Comparison of ENCODE assay signal across 2 cellular contexts in the genomic region with DNA sequence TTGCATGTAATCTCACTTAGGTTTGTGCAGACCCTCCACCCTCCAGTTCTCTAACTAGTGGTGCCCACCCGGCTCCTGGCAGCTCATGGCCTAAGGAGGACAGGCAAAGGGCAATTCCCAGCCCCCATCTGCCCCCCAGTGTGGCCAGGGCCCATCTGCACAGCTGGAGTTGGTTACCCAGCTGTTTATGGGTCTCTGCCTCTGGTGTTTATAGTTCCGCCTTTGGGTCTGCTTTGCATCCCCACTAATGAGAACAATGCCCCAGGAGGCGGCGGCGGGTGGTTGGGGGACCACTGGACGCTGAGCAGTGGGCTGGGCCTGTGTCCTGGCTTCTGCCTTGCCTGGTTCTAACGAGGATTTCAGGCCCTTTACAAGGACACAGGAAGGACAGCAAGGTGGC.
TF ChIP-seq lines count a peak whose summit lies in the region.

No MANE protein-coding gene starts in this region.

TF ChIP-seq in IMR-90, 13 proteins besides CTCF, POLR2A, EP300 and RAD21 (continued from another document):
- TF ChIP-seq, protein P1, sequence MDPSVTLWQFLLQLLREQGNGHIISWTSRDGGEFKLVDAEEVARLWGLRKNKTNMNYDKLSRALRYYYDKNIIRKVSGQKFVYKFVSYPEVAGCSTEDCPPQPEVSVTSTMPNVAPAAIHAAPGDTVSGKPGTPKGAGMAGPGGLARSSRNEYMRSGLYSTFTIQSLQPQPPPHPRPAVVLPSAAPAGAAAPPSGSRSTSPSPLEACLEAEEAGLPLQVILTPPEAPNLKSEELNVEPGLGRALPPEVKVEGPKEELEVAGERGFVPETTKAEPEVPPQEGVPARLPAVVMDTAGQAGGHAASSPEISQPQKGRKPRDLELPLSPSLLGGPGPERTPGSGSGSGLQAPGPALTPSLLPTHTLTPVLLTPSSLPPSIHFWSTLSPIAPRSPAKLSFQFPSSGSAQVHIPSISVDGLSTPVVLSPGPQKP (IDR thresholded peaks at IDR 0.05; ENCODE audit: borderline replicate concordance, low read depth, low read length) = no peak
- TF ChIP-seq MAZ (IDR thresholded peaks at IDR 0.05; ENCODE audit: borderline replicate concordance, low read depth, low read length) = no peak
- TF ChIP-seq FOS (IDR thresholded peaks at IDR 0.05; ENCODE audit: low read depth, low read length) = no peak
- no peak for TF ChIP-seq MXI1 (IDR thresholded peaks at IDR 0.05; ENCODE audit: borderline replicate concordance, low read depth, low read length)

TF ChIP-seq in SK-N-SH, 30 proteins besides CTCF, POLR2A, EP300 and RAD21 (continued from another document):
- TF ChIP-seq, protein P2, sequence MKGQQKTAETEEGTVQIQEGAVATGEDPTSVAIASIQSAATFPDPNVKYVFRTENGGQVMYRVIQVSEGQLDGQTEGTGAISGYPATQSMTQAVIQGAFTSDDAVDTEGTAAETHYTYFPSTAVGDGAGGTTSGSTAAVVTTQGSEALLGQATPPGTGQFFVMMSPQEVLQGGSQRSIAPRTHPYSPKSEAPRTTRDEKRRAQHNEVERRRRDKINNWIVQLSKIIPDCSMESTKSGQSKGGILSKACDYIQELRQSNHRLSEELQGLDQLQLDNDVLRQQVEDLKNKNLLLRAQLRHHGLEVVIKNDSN (IDR thresholded peaks at IDR 0.05; ENCODE audit: borderline replicate concordance, low read depth) = no peak
- no peak for TF ChIP-seq SIN3A (IDR thresholded peaks at IDR 0.05; ENCODE audit: borderline replicate concordance, low read depth, low read length)
- no peak for TF ChIP-seq ELF1 (IDR thresholded peaks at IDR 0.05)
- no peak for TF ChIP-seq SMC3 (IDR thresholded peaks at IDR 0.05; ENCODE audit: low read depth, low read length)
- TF ChIP-seq, protein P3, sequence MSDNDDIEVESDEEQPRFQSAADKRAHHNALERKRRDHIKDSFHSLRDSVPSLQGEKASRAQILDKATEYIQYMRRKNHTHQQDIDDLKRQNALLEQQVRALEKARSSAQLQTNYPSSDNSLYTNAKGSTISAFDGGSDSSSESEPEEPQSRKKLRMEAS (IDR thresholded peaks at IDR 0.05; ENCODE audit: low read depth) = no peak
- no peak for TF ChIP-seq NRF1 (IDR thresholded peaks at IDR 0.05; ENCODE audit: low read depth, low read length)
- TF ChIP-seq GABPA (IDR thresholded peaks at IDR 0.05; ENCODE audit: low read depth) = no peak
- TF ChIP-seq FOSL2 (IDR thresholded peaks at IDR 0.05; ENCODE audit: borderline replicate concordance, low read depth) = no peak
- no peak for TF ChIP-seq TAF1 (IDR thresholded peaks at IDR 0.05; ENCODE audit: borderline replicate concordance, low read depth, low read length)
- peak; percentile 89 for TF ChIP-seq FOXJ3 (CRISPR knock-in tag; IDR thresholded peaks at IDR 0.05)
- TF ChIP-seq CHD2 (IDR thresholded peaks at IDR 0.05; ENCODE audit: low read length, partially characterized antibody) = peak; percentile 85
- TF ChIP-seq RFX5 (IDR thresholded peaks at IDR 0.05; ENCODE audit: low read length) = no peak
- peak; percentile 58 for TF ChIP-seq TCF12 (IDR thresholded peaks at IDR 0.05)
- no peak for TF ChIP-seq RXRA (IDR thresholded peaks at IDR 0.05; ENCODE audit: borderline replicate concordance, low read depth)
TF ChIP-seq in SK-N-SH: peak in this region for 5.
